ENCODE assay signal across 1 cellular context in the genomic region with DNA sequence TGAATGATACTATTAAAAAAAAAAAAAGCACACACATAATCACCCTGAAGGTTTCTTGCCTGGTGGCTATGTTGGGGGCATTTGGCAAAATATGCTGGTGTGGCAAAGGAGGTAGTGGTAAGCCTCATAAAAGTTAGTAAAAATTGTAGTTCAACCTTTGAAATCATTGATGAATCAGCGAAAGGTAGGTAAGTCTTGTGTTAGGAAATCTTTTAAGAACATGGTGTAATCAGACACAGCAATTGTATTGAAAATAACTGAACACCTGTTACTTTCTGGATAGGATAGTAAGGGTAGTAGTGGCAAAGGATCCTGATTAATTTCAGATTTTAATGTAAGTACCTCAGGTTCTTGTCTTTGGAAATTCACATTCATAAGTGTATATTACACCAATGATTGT.
TF ChIP-seq lines count a peak whose summit lies in the region.

No MANE protein-coding gene starts in this region.

TF ChIP-seq in WTC11, 78 proteins besides CTCF, POLR2A, EP300 and RAD21:
- TF ChIP-seq ERG (CRISPR knock-in tag; IDR thresholded peaks at IDR 0.05) (no peak), NR2C2 (CRISPR knock-in tag; IDR thresholded peaks at IDR 0.05) (no peak), MXD4 (CRISPR knock-in tag; IDR thresholded peaks at IDR 0.05; ENCODE audit: borderline replicate concordance) (no peak), ATF6 (CRISPR knock-in tag; IDR thresholded peaks at IDR 0.05) (no peak), E2F4 (CRISPR knock-in tag; IDR thresholded peaks at IDR 0.05; ENCODE audit: borderline replicate concordance, low read depth) (no peak), ZNF281 (CRISPR knock-in tag; IDR thresholded peaks at IDR 0.05) (no peak), JUN (CRISPR knock-in tag; IDR thresholded peaks at IDR 0.05) (no peak), ZBTB21 (CRISPR knock-in tag; IDR thresholded peaks at IDR 0.05; ENCODE audit: borderline replicate concordance) (no peak)
